24 cellular contexts compared by ENCODE assay signal in genomic region chr1:235176486-235176885, GRCh38. TPM values are rescaled to one million over a fixed set of nuclear protein-coding genes. Genes with fewer than 3 reads are reported as not detected.
DNase-seq lines count a peak whose midpoint lies in the region; TF ChIP-seq lines count a peak whose summit lies in the region.
"Had no signal": no experiment of that assay in that cellular context is flagged by ENCODE, and none has a peak within 500 bp of the region (broad histone marks: within the 10 kb centered on the region; RNA-seq: fewer than 3 reads in every experiment).

No MANE protein-coding gene starts in this region.

- BruUV-seq in Caco-2 (replicated peaks; lab: Mats Ljungman, UMichigan) = no TSS peak

- peaks cover 8% of the 10 kb centered on the region; the same call in 1 of the 2 replicates for H3K4me1 ChIP-seq in Caco-2
- no peaks in the 10 kb centered on the region for H3K4me1 ChIP-seq in HUES6 (ENCODE audit: control insufficient read depth, insufficient read depth, low read length)
- H3K4me1 ChIP-seq: HAP-1 had no signal

- POLR2A ChIA-PET in Caco-2 (lab: Charles Lee) = no interaction called here

- 0 out of 2 replicates have a peak overlapping the region, but pooled peaks have one; percentile 33 for H3K27ac ChIP-seq in HUES6 (ENCODE audit: low read depth, low read length)
- H3K27ac ChIP-seq: C4-2B, HL-60, SK-N-MC had no signal

- 0 out of 2 replicates have a peak, but pooled peaks cover 3% of the 10 kb centered on the region for H3K9me3 ChIP-seq in Caco-2
- H3K9me3 ChIP-seq in HUES6 (ENCODE audit: control insufficient read depth, insufficient read depth, low read depth, low read length) = no peaks in the 10 kb centered on the region
- H3K9me3 ChIP-seq: HAP-1 had no signal

- TF ChIP-seq CTCF in Caco-2 (IDR thresholded peaks at IDR 0.05; ENCODE audit: insufficient read depth in 1 of 2, low read depth in 1 of 2, low read length in 1 of 2, severe bottlenecking in 1 of 2, unreplicated experiment in 1 of 2) = no peak
- TF ChIP-seq CTCF in glutamatergic neuron (IDR thresholded peaks at IDR 0.05; ENCODE audit: partially characterized antibody, unreplicated experiment) = no peak
- no peak for TF ChIP-seq CTCF in type B pancreatic cell (conservative IDR thresholded peaks at IDR 0.05)

- H3K36me3 ChIP-seq in Caco-2 (ENCODE audit: control insufficient read depth, insufficient read depth, low read length) (0 out of 2 replicates have a peak, but pooled peaks cover 4% of the 10 kb centered on the region), HUES6 (ENCODE audit: control insufficient read depth, insufficient read depth, low read length) (peaks cover 73% of the 10 kb centered on the region)

- DNase-seq in Caco-2 (no peak), D341Med (ENCODE audit: low spot score) (peak; percentile 30), glutamatergic neuron (peak; percentile 48), type B pancreatic cell (ENCODE audit: extremely low spot score, unreplicated experiment) (no peak), immature natural killer cell (no peak)
- no peak for DNase-seq in stimulated activated CD4-positive, alpha-beta T cell treated with anti-CD3 and anti-CD28 coated beads, Interleukin-15, amount 100 ng/mL, for 24 hours
- DNase-seq: CD8-positive, alpha-beta T cell; DMS79 treated with DMSO at 0.1 percent for 48 hours; GF-D8; Karpas-422; NCI-H1092; NCI-H1417 treated with DMSO at 0.1 percent for 48 hours; NCI-H187; NCI-H2081 treated with DMSO at 0.1 percent for 48 hours; NCI-H446; NCI-H524 treated with DMSO at 0.1 percent for 48 hours; NCI-H774; SIG-M5 had no signal

- H3K4me3 ChIP-seq in Caco-2 (ENCODE audit: low read depth, low read length) = no peak overlapping the region
- no peak overlapping the region for H3K4me3 ChIP-seq in HUES6 (ENCODE audit: low read depth, low read length)
- H3K4me3 ChIP-seq: HAP-1, SK-N-MC had no signal

- peak overlapping the region; percentile 59 for H3K27ac Mint-ChIP-seq in Caco-2 (ENCODE audit: unreplicated experiment)
- H3K27ac Mint-ChIP-seq in glutamatergic neuron (ENCODE audit: unreplicated experiment) = no peak overlapping the region
- no peak overlapping the region for H3K27ac Mint-ChIP-seq in type B pancreatic cell
- H3K27ac Mint-ChIP-seq in immature natural killer cell = no peak overlapping the region
- H3K27ac Mint-ChIP-seq: B cell; CD8-positive, alpha-beta T cell had no signal

- intact Hi-C loops in Caco-2 (cut with micrococcal nuclease; ENCODE audit: unreplicated experiment) = no loop called here

- peaks cover 11% of the 10 kb centered on the region for H3K4me1 Mint-ChIP-seq in Caco-2 (ENCODE audit: low read depth, unreplicated experiment)
- no peaks in the 10 kb centered on the region for H3K4me1 Mint-ChIP-seq in glutamatergic neuron (ENCODE audit: low read depth, unreplicated experiment)
- no peaks in the 10 kb centered on the region for H3K4me1 Mint-ChIP-seq in type B pancreatic cell (ENCODE audit: unreplicated experiment)
- H3K4me1 Mint-ChIP-seq in immature natural killer cell = peaks cover under 1 to 5% of the 10 kb centered on the region in 2 donors
- H3K4me1 Mint-ChIP-seq: B cell had no signal

- CTCF ChIA-PET in Caco-2 (lab: Charles Lee) = no interaction called here

- no peak overlapping the region for H3K9ac ChIP-seq in HUES6 (ENCODE audit: low read length)

- H3K4me3 Mint-ChIP-seq in Caco-2 (ENCODE audit: unreplicated experiment) (no peak overlapping the region), glutamatergic neuron (ENCODE audit: unreplicated experiment) (no peak overlapping the region), type B pancreatic cell (no peak overlapping the region), immature natural killer cell (no peak overlapping the region)
- H3K4me3 Mint-ChIP-seq: B cell; CD8-positive, alpha-beta T cell had no signal

- H3K9me3 Mint-ChIP-seq in Caco-2 (ENCODE audit: unreplicated experiment) = no peaks in the 10 kb centered on the region
- no peaks in the 10 kb centered on the region for H3K9me3 Mint-ChIP-seq in glutamatergic neuron (ENCODE audit: unreplicated experiment)
- no peaks in the 10 kb centered on the region for H3K9me3 Mint-ChIP-seq in type B pancreatic cell
- no peaks in the 10 kb centered on the region for H3K9me3 Mint-ChIP-seq in immature natural killer cell
- H3K9me3 Mint-ChIP-seq: CD8-positive, alpha-beta T cell had no signal

- peaks cover 61% of the 10 kb centered on the region for H3K36me3 Mint-ChIP-seq in Caco-2 (ENCODE audit: insufficient read depth, unreplicated experiment)
- peaks cover 4% of the 10 kb centered on the region for H3K36me3 Mint-ChIP-seq in glutamatergic neuron (ENCODE audit: unreplicated experiment)
- H3K36me3 Mint-ChIP-seq in type B pancreatic cell = peaks cover 25% of the 10 kb centered on the region
- peaks cover 13 to 30% (median 18%) of the 10 kb centered on the region in 3 donors for H3K36me3 Mint-ChIP-seq in immature natural killer cell

- no peaks in the 10 kb centered on the region for H3K27me3 ChIP-seq in Caco-2 (replicated peaks; ENCODE audit: control insufficient read depth, insufficient read depth, low read length)
- no peaks in the 10 kb centered on the region for H3K27me3 ChIP-seq in HUES6 (ENCODE audit: control insufficient read depth, insufficient read depth, low read length)

- H3K27me3 Mint-ChIP-seq in Caco-2 (ENCODE audit: insufficient read depth, unreplicated experiment) = no peaks in the 10 kb centered on the region
- H3K27me3 Mint-ChIP-seq in glutamatergic neuron (ENCODE audit: unreplicated experiment) = no peaks in the 10 kb centered on the region
- H3K27me3 Mint-ChIP-seq in type B pancreatic cell = no peaks in the 10 kb centered on the region
- H3K27me3 Mint-ChIP-seq in immature natural killer cell (ENCODE audit: low read depth in 3 of 3) = peaks cover 0 to 2% (median 0%) of the 10 kb centered on the region in 3 donors
- H3K27me3 Mint-ChIP-seq: B cell had no signal

RNA-seq across cellular contexts. Expression of gene RBM34, which starts 15.4 kb away (rescaled TPM):
- total RNA-seq in Caco-2 (2022) (96.5 and 103 TPM in 2 replicates), glutamatergic neuron (ENCODE audit: unreplicated experiment) (94.2 TPM), type B pancreatic cell (ENCODE audit: low replicate concordance) (74.9 and 83.5 TPM in 2 replicates)
- 10 to 100 TPM; 42.2 to 72.6 (median 57.7) TPM for polyA plus RNA-seq in immature natural killer cell

RNA-seq across cellular contexts. Expression of gene TOMM20, which starts 47.8 kb away (rescaled TPM):
- total RNA-seq in Caco-2 (2022) = 131 and 137 TPM in 2 replicates
- 166 TPM for total RNA-seq in glutamatergic neuron (ENCODE audit: unreplicated experiment)
- total RNA-seq in type B pancreatic cell (ENCODE audit: low replicate concordance) = 113 and 119 TPM in 2 replicates
- 10 to 100 TPM; 23.6 to 32.4 (median 29.4) TPM for polyA plus RNA-seq in immature natural killer cell

Comparison
In these comparisons a context has a peak if more than half of its experiments do, and no peak if none do; other contexts are left out.
1. DNase-seq: peak in D341Med (single experiment) and glutamatergic neuron (single experiment); none in Caco-2 (0 of 2), type B pancreatic cell (single experiment), stimulated activated CD4-positive, alpha-beta T cell treated with anti-CD3 and anti-CD28 coated beads, Interleukin-15, amount 100 ng/mL, for 24 hours (single experiment) and immature natural killer cell (0 of 3).